ENCODE assay signal across 13 cellular contexts in genomic region chr4:7854697-7855370, GRCh38.
DNase-seq lines count a peak whose midpoint lies in the region; ATAC-seq, FAIRE-seq and TF ChIP-seq lines count a peak whose summit lies in the region.
"Had no signal": no experiment of that assay in that cellular context is flagged by ENCODE, and none has a peak within 500 bp of the region (broad histone marks: within the 10 kb centered on the region; RNA-seq: fewer than 3 reads in every experiment).

No MANE protein-coding gene starts in this region.

- in situ Hi-C loops in GM13977 (cut with MboI; ENCODE audit: low pct_unique_long_range_greater_than_20kb, low sequenced_read_pairs, unreplicated experiment), result no loop called here
- in situ Hi-C loops in GM12878 (cut with MboI), result no loop called here

- TF ChIP-seq EP300 in GM12878 (IDR thresholded peaks at IDR 0.05; ENCODE audit: borderline replicate concordance in 1 of 2, control insufficient read depth in 1 of 2, low read depth in 2 of 2, low read length in 2 of 2), result no peak

- 28% methylated on average over 9 of the region's 9 CpGs for WGBS in GM12878 (ENCODE audit: insufficient coverage, insufficient replicate concordance, low lambda C conversion rate, missing lambda C conversion rate)

- H4K20me1 ChIP-seq in GM12878 (ENCODE audit: control insufficient read depth, insufficient read depth), result no peaks in the 10 kb centered on the region

- CTCF ChIA-PET in activated CD4-positive, alpha-beta T cell treated with anti-CD3 and anti-CD28 coated beads, Interleukin-2, amount 10 ng/mL, durations not matched to agents 7 days and 5 days (lab: Charles Lee), result interaction anchor here (0.8 to 1.8 kb wide), 8 partner anchors 11 to 131 kb away, joined by 3 to 6 read pairs (median 3); no protein-coding TSS in a partner anchor
- CTCF ChIA-PET in GM12878 (lab: Yijun Ruan, JAX), result no interaction called here

- H3K4me3 Mint-ChIP-seq in activated CD4-positive, alpha-beta T cell treated with anti-CD3 and anti-CD28 coated beads, Interleukin-2, amount 10 ng/mL, durations not matched to agents 7 days and 5 days, result peak overlapping the region; percentile 53
- H3K4me3 Mint-ChIP-seq: neural progenitor cell had no signal

- no peaks in the 10 kb centered on the region; a peak in 2 of 4 replicates for H3K27me3 ChIP-seq in GM12878 (replicated peaks in 1 of 2; ENCODE audit: control insufficient read depth in 2 of 2, insufficient read depth in 2 of 2, low read length in 1 of 2)
- H3K27me3 ChIP-seq: ascending aorta, heart left ventricle, neural progenitor cell had no signal

- DNase-seq in GM13977 (ENCODE audit: low spot score) (peak; percentile 53), GM12878 (ENCODE audit: low read depth, low spot score) (peak; percentile 23), HUDEP-2 (lab: John Stamatoyannopoulos, UW; ENCODE audit: unreplicated experiment in 76 of 76) (no peak), HTR-8/SVneo (ENCODE audit: insufficient read length, low spot score) (no peak)
- DNase-seq in activated CD4-positive, alpha-beta T cell treated with anti-CD3 and anti-CD28 coated beads, Interleukin-2, amount 10 ng/mL, durations not matched to agents 7 days and 5 days, result peak; percentile 82
- DNase-seq in stimulated activated CD4-positive, alpha-beta T cell treated with anti-CD3 and anti-CD28 coated beads, Interleukin-12 subunit alpha, Interleukin-12 subunit beta, amount 100 ng/mL, for 4 hours, result peak; percentile 36
- DNase-seq: heart left ventricle, Kasumi-1 had no signal

- no peak overlapping the region for H3K4me3 ChIP-seq in GM12878
- H3K4me3 ChIP-seq: ascending aorta, heart left ventricle, neural progenitor cell, PC-9 had no signal

- H3K27me3 Mint-ChIP-seq in activated CD4-positive, alpha-beta T cell treated with anti-CD3 and anti-CD28 coated beads, Interleukin-2, amount 10 ng/mL, durations not matched to agents 7 days and 5 days, result no peaks in the 10 kb centered on the region

- ATAC-seq in GM12878 (no peak), GM19324 (IDR thresholded peaks at IDR 0.05; ENCODE audit: low FRiP score, unreplicated experiment) (no peak), GM18873 (IDR thresholded peaks at IDR 0.05; ENCODE audit: low FRiP score, unreplicated experiment) (no peak)

- FAIRE-seq in GM12878 (lab: Jason Lieb, UNC) (no peak), HTR-8/SVneo (lab: Jason Lieb, UNC) (no peak)

- H3K9me3 Mint-ChIP-seq in activated CD4-positive, alpha-beta T cell treated with anti-CD3 and anti-CD28 coated beads, Interleukin-2, amount 10 ng/mL, durations not matched to agents 7 days and 5 days, result no peaks in the 10 kb centered on the region
- H3K9me3 Mint-ChIP-seq: neural progenitor cell had no signal

- no peaks in the 10 kb centered on the region for H3K4me1 ChIP-seq in GM12878 (ENCODE audit: control insufficient read depth, insufficient read depth, low read length)
- H3K4me1 ChIP-seq: neural progenitor cell had no signal

- intact Hi-C loops in GM12878 (cut with micrococcal nuclease; ENCODE audit: unreplicated experiment), result no loop called here

- POLR2A ChIA-PET in activated CD4-positive, alpha-beta T cell treated with anti-CD3 and anti-CD28 coated beads, Interleukin-2, amount 10 ng/mL, durations not matched to agents 7 days and 5 days (lab: Charles Lee), result no interaction called here
- POLR2A ChIA-PET in GM12878 (lab: Charles Lee), result no interaction called here

- no peak for TF ChIP-seq RAD21 in GM12878 (IDR thresholded peaks at IDR 0.05; ENCODE audit: insufficient read depth, low read depth, low read length)

- no peak overlapping the region for H3K27ac ChIP-seq in GM12878 (ENCODE audit: control insufficient read depth, insufficient read depth)
- H3K27ac ChIP-seq: ascending aorta, neural progenitor cell, PC-9 had no signal

- H3K27ac Mint-ChIP-seq in activated CD4-positive, alpha-beta T cell treated with anti-CD3 and anti-CD28 coated beads, Interleukin-2, amount 10 ng/mL, durations not matched to agents 7 days and 5 days, result peak overlapping the region; percentile 95

- no peaks in the 10 kb centered on the region for H3K79me2 ChIP-seq in GM12878 (ENCODE audit: control insufficient read depth, insufficient read depth, low read length)

- H3K9me3 ChIP-seq in GM12878 (replicated peaks; ENCODE audit: control insufficient read depth, insufficient read depth, low read length), result no peaks in the 10 kb centered on the region
- H3K9me3 ChIP-seq: ascending aorta, heart left ventricle had no signal

- no peak for TF ChIP-seq POLR2A in GM12878 (IDR thresholded peaks at IDR 0.05; ENCODE audit: low read depth, low read length)

- no peaks in the 10 kb centered on the region for H3K36me3 ChIP-seq in GM12878 (ENCODE audit: control insufficient read depth in 2 of 2, insufficient read depth in 2 of 2, low read length in 1 of 2)
- H3K36me3 ChIP-seq: neural progenitor cell had no signal

- RAD21 ChIA-PET in GM12878 (lab: Charles Lee; ENCODE audit: unreplicated experiment), result no interaction called here

- no peak for TF ChIP-seq CTCF in GM13977 (IDR thresholded peaks at IDR 0.05; ENCODE audit: extremely low read depth, insufficient read depth, missing control alignments)
- TF ChIP-seq CTCF in GM12878 (IDR thresholded peaks at IDR 0.05 in 2 of 3, conservative IDR thresholded peaks at IDR 0.05 in 1 of 3; ENCODE audit: control insufficient read depth in 2 of 3, extremely low read depth in 1 of 3, insufficient read depth in 1 of 3, low read depth in 3 of 3, low read length in 3 of 3), result no peak

- H3K4me1 Mint-ChIP-seq in activated CD4-positive, alpha-beta T cell treated with anti-CD3 and anti-CD28 coated beads, Interleukin-2, amount 10 ng/mL, durations not matched to agents 7 days and 5 days, result peaks cover 76% of the 10 kb centered on the region

- BruUV-seq in GM12878 (replicated peaks; lab: Mats Ljungman, UMichigan), result no TSS peak

- H3K4me2 ChIP-seq in GM12878 (ENCODE audit: control insufficient read depth, insufficient read depth), result no peak overlapping the region
- H3K4me2 ChIP-seq: neural progenitor cell, PC-9 had no signal

- H2AFZ ChIP-seq in GM12878 (ENCODE audit: control insufficient read depth, low read depth, low read length), result no peak overlapping the region
- H2AFZ ChIP-seq: neural progenitor cell, PC-9 had no signal

- SMC1A ChIA-PET in GM12878 (lab: Charles Lee; ENCODE audit: uncharacterized antibody, unreplicated experiment), result no interaction called here

- H3K9ac ChIP-seq in GM12878 (ENCODE audit: control insufficient read depth, insufficient read depth, low read length), result no peak overlapping the region
- H3K9ac ChIP-seq: neural progenitor cell had no signal

- H3K36me3 Mint-ChIP-seq in activated CD4-positive, alpha-beta T cell treated with anti-CD3 and anti-CD28 coated beads, Interleukin-2, amount 10 ng/mL, durations not matched to agents 7 days and 5 days (ENCODE audit: low read depth), result peaks cover 13% of the 10 kb centered on the region

TF ChIP-seq in GM12878, 131 proteins besides CTCF, POLR2A, EP300 and RAD21:
- TF ChIP-seq SPI1 (IDR thresholded peaks at IDR 0.05; ENCODE audit: borderline replicate concordance, insufficient read depth, low read depth, low read length), result peak; percentile 24; the same call in 1 of the 2 replicates
- no peak for TF ChIP-seq CBX5 (IDR thresholded peaks at IDR 0.05; ENCODE audit: low read depth)
- TF ChIP-seq CHD1 (IDR thresholded peaks at IDR 0.05; ENCODE audit: low read depth, low read length), result no peak
- TF ChIP-seq, protein P1, sequence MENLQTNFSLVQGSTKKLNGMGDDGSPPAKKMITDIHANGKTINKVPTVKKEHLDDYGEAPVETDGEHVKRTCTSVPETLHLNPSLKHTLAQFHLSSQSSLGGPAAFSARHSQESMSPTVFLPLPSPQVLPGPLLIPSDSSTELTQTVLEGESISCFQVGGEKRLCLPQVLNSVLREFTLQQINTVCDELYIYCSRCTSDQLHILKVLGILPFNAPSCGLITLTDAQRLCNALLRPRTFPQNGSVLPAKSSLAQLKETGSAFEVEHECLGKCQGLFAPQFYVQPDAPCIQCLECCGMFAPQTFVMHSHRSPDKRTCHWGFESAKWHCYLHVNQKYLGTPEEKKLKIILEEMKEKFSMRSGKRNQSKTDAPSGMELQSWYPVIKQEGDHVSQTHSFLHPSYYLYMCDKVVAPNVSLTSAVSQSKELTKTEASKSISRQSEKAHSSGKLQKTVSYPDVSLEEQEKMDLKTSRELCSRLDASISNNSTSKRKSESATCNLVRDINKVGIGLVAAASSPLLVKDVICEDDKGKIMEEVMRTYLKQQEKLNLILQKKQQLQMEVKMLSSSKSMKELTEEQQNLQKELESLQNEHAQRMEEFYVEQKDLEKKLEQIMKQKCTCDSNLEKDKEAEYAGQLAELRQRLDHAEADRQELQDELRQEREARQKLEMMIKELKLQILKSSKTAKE (IDR thresholded peaks at IDR 0.05; ENCODE audit: low read depth, poor library complexity, severe bottlenecking), result no peak

Comparison
In these comparisons a context has a peak if more than half of its experiments do, and no peak if none do; other contexts are left out.
1. DNase-seq: peak in GM13977 (single experiment), activated CD4-positive, alpha-beta T cell treated with anti-CD3 and anti-CD28 coated beads, Interleukin-2, amount 10 ng/mL, durations not matched to agents 7 days and 5 days (single experiment), GM12878 (single experiment) and stimulated activated CD4-positive, alpha-beta T cell treated with anti-CD3 and anti-CD28 coated beads, Interleukin-12 subunit alpha, Interleukin-12 subunit beta, amount 100 ng/mL, for 4 hours (single experiment); none in HUDEP-2 (0 of 76) and HTR-8/SVneo (single experiment).